In genomic region chr2:102051659-102052366, GRCh38 we compare ENCODE assay signal across 16 cellular contexts.
DNase-seq lines count a peak whose midpoint lies in the region; ATAC-seq and TF ChIP-seq lines count a peak whose summit lies in the region.
"Had no signal": no experiment of that assay in that cellular context is flagged by ENCODE, and none has a peak within 500 bp of the region (broad histone marks: within the 10 kb centered on the region; RNA-seq: fewer than 3 reads in every experiment).

No MANE protein-coding gene starts in this region.

- H3K9ac ChIP-seq in GM23248 (peak overlapping the region; percentile 69), stomach smooth muscle (ENCODE audit: low read length in 2 of 2) (peak overlapping the region in 1 of 2 donors; percentile 8), endodermal cell (ENCODE audit: extremely low read depth, low read length, poor library complexity, severe bottlenecking) (no peak overlapping the region)

- in situ Hi-C loops in GM23248 (cut with MboI), result no loop called here

- H3K27ac ChIP-seq in GM23248 (peak overlapping the region; percentile 89), left lung (peak overlapping the region; percentile 47 to 83), stomach smooth muscle (ENCODE audit: low read length) (peak overlapping the region; percentile 66), endodermal cell (ENCODE audit: low read depth, low read length) (no peak overlapping the region)

- H3K9me3 ChIP-seq in GM23248 (ENCODE audit: low read depth) (no peaks in the 10 kb centered on the region), left lung (no peaks in the 10 kb centered on the region), stomach smooth muscle (ENCODE audit: control insufficient read depth in 2 of 2, low read length in 2 of 2) (no peaks in the 10 kb centered on the region), endodermal cell (ENCODE audit: control insufficient read depth, low read length) (no peaks in the 10 kb centered on the region)

- DNase-seq in GM23248 (peak; percentile 77), cardiac fibroblast (ENCODE audit: low read depth in 2 of 2) (peak; percentile 57 to 62), left lung (no peak), endodermal cell (no peak), NCI-H510A treated with DMSO at 0.1 percent for 48 hours (lab: John Stamatoyannopoulos, UW) (no peak), NCI-H774 (lab: John Stamatoyannopoulos, UW) (no peak)
- DNase-seq in stimulated activated naive CD4-positive, alpha-beta T cell treated with Interleukin-2 at 50 U/mL for 16 hours (lab: John Stamatoyannopoulos, UW), result no peak
- DNase-seq: activated B cell treated with CpG ODN at 0.5 μM for 24 hours; CD8-positive, alpha-beta T cell; naive thymus-derived CD4-positive, alpha-beta T cell; SIG-M5; stimulated activated CD4-positive, alpha-beta T cell treated with anti-CD3 and anti-CD28 coated beads, Interleukin-1b, Interleukin-23, amount 100 ng/mL, for 48 hours; stimulated activated naive CD8-positive, alpha-beta T cell treated with anti-CD3 and anti-CD28 coated beads, Interleukin-15, amount 100 ng/mL, for 72 hours had no signal

- H3K36me3 ChIP-seq in GM23248 (ENCODE audit: low read depth) (no peaks in the 10 kb centered on the region), left lung (peaks cover 0 to 9% of the 10 kb centered on the region in 2 donors), stomach smooth muscle (ENCODE audit: control insufficient read depth in 2 of 2, insufficient read depth in 2 of 2, low read length in 2 of 2) (no peaks in the 10 kb centered on the region), endodermal cell (ENCODE audit: control insufficient read depth, insufficient read depth, low read length) (no peaks in the 10 kb centered on the region)

- peaks cover 41% of the 10 kb centered on the region for H3F3A ChIP-seq in GM23248 (ENCODE audit: insufficient read depth)

- ATAC-seq in left lung, result no peak
- ATAC-seq: CD8-positive, alpha-beta T cell; HCT116; naive thymus-derived CD4-positive, alpha-beta T cell; stimulated activated naive CD8-positive, alpha-beta T cell treated with anti-CD3 and anti-CD28 coated beads, Interleukin-15, amount 100 ng/mL, for 72 hours had no signal

- 25 to 30% methylated on average over 8 of the region's 8 CpGs for WGBS in GM23248 (ENCODE audit: low coverage in 1 of 2, low lambda C conversion rate in 2 of 2, missing lambda C conversion rate in 2 of 2), 2 experiments
- WGBS in endodermal cell (ENCODE audit: insufficient coverage in 1 of 2, insufficient read length in 1 of 2), 2 experiments, result 83 to 94% methylated on average over 6 to 8 of the region's 8 CpGs

- TF ChIP-seq CTCF in cardiac fibroblast (IDR thresholded peaks at IDR 0.05; ENCODE audit: low read depth, low read length) (no peak), left lung (IDR thresholded peaks at IDR 0.05) (no peak), endodermal cell (conservative IDR thresholded peaks at IDR 0.05) (no peak)

- no peaks in the 10 kb centered on the region for H3K9me3 Mint-ChIP-seq in endodermal cell
- H3K9me3 Mint-ChIP-seq: activated T-helper 17 cell treated with anti-CD3 and anti-CD28 coated beads, Interleukin-2, amount 50 U/mL, for 72 hours had no signal

- no peak overlapping the region for H3K4me3 Mint-ChIP-seq in endodermal cell
- H3K4me3 Mint-ChIP-seq: activated B cell treated with CpG ODN at 0.5 μM for 24 hours; activated T-helper 17 cell treated with anti-CD3 and anti-CD28 coated beads, Interleukin-2, amount 50 U/mL, for 72 hours; CD8-positive, alpha-beta T cell; naive thymus-derived CD4-positive, alpha-beta T cell; stimulated activated naive CD8-positive, alpha-beta T cell treated with anti-CD3 and anti-CD28 coated beads, Interleukin-15, amount 100 ng/mL, for 72 hours had no signal

- H4K20me1 ChIP-seq in GM23248 (ENCODE audit: insufficient read depth), result no peaks in the 10 kb centered on the region

- H3K4me1 ChIP-seq in GM23248 (ENCODE audit: insufficient read depth) (peaks cover 52% of the 10 kb centered on the region), left lung (peaks cover 37 to 59% of the 10 kb centered on the region in 2 donors), stomach smooth muscle (ENCODE audit: control insufficient read depth, insufficient read depth, low read length) (peaks cover 25% of the 10 kb centered on the region), endodermal cell (ENCODE audit: control insufficient read depth, insufficient read depth, low read length) (no peaks in the 10 kb centered on the region)

- H3K36me3 Mint-ChIP-seq in endodermal cell (ENCODE audit: low read depth), result no peaks in the 10 kb centered on the region
- H3K36me3 Mint-ChIP-seq: CD8-positive, alpha-beta T cell; naive thymus-derived CD4-positive, alpha-beta T cell had no signal

- no peaks in the 10 kb centered on the region for H3K27me3 ChIP-seq in GM23248 (replicated peaks; ENCODE audit: insufficient read depth)
- H3K27me3 ChIP-seq in left lung, result no peaks in the 10 kb centered on the region
- no peaks in the 10 kb centered on the region for H3K27me3 ChIP-seq in stomach smooth muscle (ENCODE audit: control insufficient read depth in 1 of 2, insufficient read depth in 2 of 2, low read length in 2 of 2)
- H3K27me3 ChIP-seq in endodermal cell (ENCODE audit: control insufficient read depth, insufficient read depth, low read length, poor library complexity, severe bottlenecking), result no peaks in the 10 kb centered on the region

- H2AFZ ChIP-seq in GM23248, result peak overlapping the region; percentile 2; the same call in 1 of the 2 replicates

- H3K9me2 ChIP-seq in GM23248 (ENCODE audit: insufficient read depth), result no peaks in the 10 kb centered on the region

- H3K27me3 Mint-ChIP-seq in endodermal cell (ENCODE audit: insufficient read depth), result no peaks in the 10 kb centered on the region
- H3K27me3 Mint-ChIP-seq: activated T-helper 17 cell treated with anti-CD3 and anti-CD28 coated beads, Interleukin-2, amount 50 U/mL, for 72 hours had no signal

- H3K4me1 Mint-ChIP-seq in endodermal cell, result no peaks in the 10 kb centered on the region
- H3K4me1 Mint-ChIP-seq: activated B cell treated with CpG ODN at 0.5 μM for 24 hours; stimulated activated naive CD8-positive, alpha-beta T cell treated with anti-CD3 and anti-CD28 coated beads, Interleukin-15, amount 100 ng/mL, for 72 hours had no signal

- H3K79me2 ChIP-seq in GM23248 (ENCODE audit: insufficient read depth), result no peaks in the 10 kb centered on the region

- no peak overlapping the region for H3K4me3 ChIP-seq in GM23248
- H3K4me3 ChIP-seq in cardiac fibroblast (replicated peaks in 1 of 2; ENCODE audit: low read depth in 2 of 2, low read length in 2 of 2), result no peak overlapping the region
- H3K4me3 ChIP-seq in left lung, result no peak overlapping the region
- H3K4me3 ChIP-seq in stomach smooth muscle (ENCODE audit: low read length in 2 of 2), result no peak overlapping the region
- H3K4me3 ChIP-seq in endodermal cell (ENCODE audit: low read length), result no peak overlapping the region

- peak overlapping the region; percentile 56 for H3K4me2 ChIP-seq in GM23248 (ENCODE audit: unreplicated experiment)

- no peak overlapping the region for H3K27ac Mint-ChIP-seq in endodermal cell
- H3K27ac Mint-ChIP-seq: activated B cell treated with CpG ODN at 0.5 μM for 24 hours; CD8-positive, alpha-beta T cell; naive thymus-derived CD4-positive, alpha-beta T cell; stimulated activated naive CD8-positive, alpha-beta T cell treated with anti-CD3 and anti-CD28 coated beads, Interleukin-15, amount 100 ng/mL, for 72 hours had no signal

- intact Hi-C loops in left lung (cut with DNase I), result no loop called here

Comparison
In these comparisons a context has a peak if more than half of its experiments do, and no peak if none do; other contexts are left out.
1. DNase-seq: peak in GM23248 (single experiment) and cardiac fibroblast (2 of 2); none in left lung (0 of 2), stimulated activated naive CD4-positive, alpha-beta T cell treated with Interleukin-2 at 50 U/mL for 16 hours (single experiment), endodermal cell (single experiment), NCI-H510A treated with DMSO at 0.1 percent for 48 hours (single experiment) and NCI-H774 (single experiment).